8 cellular contexts compared by ENCODE assay signal in genomic region chr2:99336780-99337163, GRCh38. TPM values are rescaled to one million over a fixed set of nuclear protein-coding genes. Genes with fewer than 3 reads are reported as not detected.
DNase-seq lines count a peak whose midpoint lies in the region; ATAC-seq, FAIRE-seq and TF ChIP-seq lines count a peak whose summit lies in the region.

No MANE protein-coding gene starts in this region.

- WGBS in upper lobe of left lung, 2 donors: 0 to 1% methylated on average over 13 of the region's 13 CpGs

- H3K4me1 ChIP-seq in SJSA1 (replicated peaks) (peaks cover 6% of the 10 kb centered on the region; the same call in 1 of the 2 replicates), kidney (ENCODE audit: control insufficient read depth in 1 of 2, insufficient read depth in 1 of 2, low read depth in 1 of 2, low read length in 2 of 2) (peaks cover 6 to 19% of the 10 kb centered on the region in 2 donors), upper lobe of left lung (peaks cover 30 to 43% (median 37%) of the 10 kb centered on the region in 4 donors)

- no peaks in the 10 kb centered on the region for H3K27me3 ChIP-seq in SJSA1 (replicated peaks)
- no peaks in the 10 kb centered on the region for H3K27me3 ChIP-seq in upper lobe of left lung

- H3K9me3 Mint-ChIP-seq in activated T-helper 17 cell treated with anti-CD3 and anti-CD28 coated beads, Interleukin-2, amount 50 U/mL, for 72 hours: no peaks in the 10 kb centered on the region

- DNase-seq in NCI-H748 treated with DMSO at 0.1 percent for 48 hours (lab: John Stamatoyannopoulos, UW) (peak; percentile 56), NCI-H748 (lab: John Stamatoyannopoulos, UW; ENCODE audit: unreplicated experiment) (no peak), SJSA1 (ENCODE audit: low read depth in 1 of 2, low spot score in 2 of 2) (peak in 1 of 2 experiments; percentile 88), kidney (no peak), upper lobe of left lung (no peak)
- no peak for DNase-seq in activated CD4-positive, alpha-beta T cell treated with anti-CD3 and anti-CD28 coated beads for 1 hour

- FAIRE-seq in kidney (lab: Jason Lieb, UNC): no peak

- no peak overlapping the region for H3K27ac Mint-ChIP-seq in activated T-helper 17 cell treated with anti-CD3 and anti-CD28 coated beads, Interleukin-2, amount 50 U/mL, for 72 hours

- H3K27me3 Mint-ChIP-seq in activated T-helper 17 cell treated with anti-CD3 and anti-CD28 coated beads, Interleukin-2, amount 50 U/mL, for 72 hours: no peaks in the 10 kb centered on the region

- intact Hi-C loops in kidney (cut with DNase I): no loop called here

- peaks cover 15% of the 10 kb centered on the region for H3K4me1 Mint-ChIP-seq in activated T-helper 17 cell treated with anti-CD3 and anti-CD28 coated beads, Interleukin-2, amount 50 U/mL, for 72 hours

- peaks cover 23% of the 10 kb centered on the region for H3K36me3 ChIP-seq in SJSA1
- H3K36me3 ChIP-seq in kidney (ENCODE audit: control insufficient read depth in 1 of 2, insufficient read depth in 2 of 2, low read length in 2 of 2): peaks cover 3 to 10% of the 10 kb centered on the region in 2 donors
- peaks cover 3 to 14% (median 12%) of the 10 kb centered on the region in 4 donors for H3K36me3 ChIP-seq in upper lobe of left lung

- TF ChIP-seq EP300 in upper lobe of left lung (IDR thresholded peaks at IDR 0.05): no peak

- H3K4me3 Mint-ChIP-seq in activated T-helper 17 cell treated with anti-CD3 and anti-CD28 coated beads, Interleukin-2, amount 50 U/mL, for 72 hours: no peak overlapping the region

- H3K9me3 ChIP-seq in SJSA1 (replicated peaks): no peaks in the 10 kb centered on the region
- H3K9me3 ChIP-seq in kidney (ENCODE audit: control insufficient read depth in 1 of 2, low read length in 2 of 2): no peaks in the 10 kb centered on the region
- no peaks in the 10 kb centered on the region for H3K9me3 ChIP-seq in upper lobe of left lung

- H3K4me3 ChIP-seq in SJSA1 (peak overlapping the region; percentile 76), kidney (ENCODE audit: low read length in 2 of 2) (peak overlapping the region; percentile 89 to 96), upper lobe of left lung (peak overlapping the region; percentile 69 to 96 (median 78))

- H3K9ac ChIP-seq in kidney (ENCODE audit: low read length in 2 of 2): peak overlapping the region; percentile 87 to 90

- ATAC-seq in HG02610 (IDR thresholded peaks at IDR 0.05; ENCODE audit: unreplicated experiment) (peak; percentile 8), upper lobe of left lung (ENCODE audit: low FRiP score in 2 of 2) (no peak)
- no peak for ATAC-seq in activated T-helper 17 cell treated with anti-CD3 and anti-CD28 coated beads, Interleukin-2, amount 50 U/mL, for 72 hours (replicated peaks)

- TF ChIP-seq POLR2A in upper lobe of left lung (IDR thresholded peaks at IDR 0.05): no peak

- peaks cover 21% of the 10 kb centered on the region for H3K36me3 Mint-ChIP-seq in activated T-helper 17 cell treated with anti-CD3 and anti-CD28 coated beads, Interleukin-2, amount 50 U/mL, for 72 hours (ENCODE audit: low read depth)

- no peak for TF ChIP-seq CTCF in kidney (IDR thresholded peaks at IDR 0.05; ENCODE audit: borderline replicate concordance, extremely low read depth, insufficient read depth)
- no peak for TF ChIP-seq CTCF in upper lobe of left lung (IDR thresholded peaks at IDR 0.05)

- H3K27ac ChIP-seq in SJSA1 (peak overlapping the region; percentile 9; the same call in 1 of the 2 replicates), kidney (ENCODE audit: low read depth in 2 of 2, low read length in 2 of 2) (peak overlapping the region; percentile 75 to 98), upper lobe of left lung (peak overlapping the region; percentile 84 to 91 (median 88))

RNA-seq across cellular contexts. Expression of gene EIF5B, which starts 0.4 kb away (rescaled TPM):
- 15.2 and 26.9 TPM in 2 replicates for total RNA-seq in SJSA1 (2014; rRNA removed; shearing (Covaris generic))
- total RNA-seq in kidney: 39.7 TPM
- polyA plus RNA-seq in kidney (ENCODE audit: insufficient read depth, low read depth, low replicate concordance): 36.9 TPM
- 10 to 100 TPM; 19.9 to 39.0 (median 28.7) TPM for total RNA-seq in upper lobe of left lung
- 10 to 100 TPM; 54.1 to 77.8 TPM for total RNA-seq in activated T-helper 17 cell treated with anti-CD3 and anti-CD28 coated beads, Interleukin-2, amount 50 U/mL, for 72 hours

RNA-seq across cellular contexts. Expression of gene TXNDC9, which starts 0.6 kb away (rescaled TPM):
- total RNA-seq in SJSA1 (2014; rRNA removed; shearing (Covaris generic)): 107 and 117 TPM in 2 replicates
- total RNA-seq in kidney (31.7 TPM), upper lobe of left lung (10 to 100 TPM; 20.2 to 61.0 (median 26.9) TPM)
- 38.7 TPM for polyA plus RNA-seq in kidney (ENCODE audit: insufficient read depth, low read depth, low replicate concordance)
- total RNA-seq in activated T-helper 17 cell treated with anti-CD3 and anti-CD28 coated beads, Interleukin-2, amount 50 U/mL, for 72 hours: 10 to 100 TPM; 18.6 to 26.8 TPM

RNA-seq across cellular contexts. Expression of gene LYG1, which starts 35.8 kb away (rescaled TPM):
- total RNA-seq in SJSA1 (2014; rRNA removed; shearing (Covaris generic)): 0.37 TPM in 1 of 2 replicates, not detected in the other
- total RNA-seq in kidney (21.0 TPM), upper lobe of left lung (1 to 10 TPM in 2 of 6 donors, under 1 TPM in 2, not detected in 2; 0.49 to 2.1 (median 1.1) TPM)
- polyA plus RNA-seq in kidney (ENCODE audit: insufficient read depth, low read depth, low replicate concordance): 35.0 TPM
- 1 to 10 TPM in 1 of 2 donors, under 1 TPM in 1; 0.58 to 1.3 TPM for total RNA-seq in activated T-helper 17 cell treated with anti-CD3 and anti-CD28 coated beads, Interleukin-2, amount 50 U/mL, for 72 hours

Comparison
In these comparisons a context has a peak if more than half of its experiments do, and no peak if none do; other contexts are left out.
1. H3K27ac ChIP-seq: peak in every context shown above with its lines; median percentile 88 in upper lobe of left lung; 86 in kidney; 9 in SJSA1.